In genomic region chr2:238744951-238745350, GRCh38 we compare ENCODE assay signal across 24 cellular contexts.
"Had no signal": no experiment of that assay in that cellular context is flagged by ENCODE, and none has a peak within 500 bp of the region (broad histone marks: within the 10 kb centered on the region; RNA-seq: fewer than 3 reads in every experiment).

No MANE protein-coding gene starts in this region.

- FAIRE-seq: colon, endothelial cell of umbilical vein, islet of Langerhans, keratinocyte had no signal

- H3K4me3 ChIP-seq: coronary artery, dorsolateral prefrontal cortex, esophagus squamous epithelium, gastrocnemius medialis, heart right ventricle, left lung, lower lobe of right lung, mucosa of descending colon had no signal

- H3K27ac ChIP-seq: coronary artery, dorsolateral prefrontal cortex, esophagus squamous epithelium, gastrocnemius medialis, heart right ventricle, left lung, lower lobe of right lung had no signal

- H3K4me1 ChIP-seq: esophagus squamous epithelium, gastrocnemius medialis, heart right ventricle, left lung, lower lobe of right lung had no signal

- H3K9me3 ChIP-seq: gastrocnemius medialis had no signal

- H3K36me3 ChIP-seq: esophagus squamous epithelium, gastrocnemius medialis, heart right ventricle, left lung, lower lobe of right lung had no signal

- DNase-seq: dermis blood vessel endothelial cell; dorsolateral prefrontal cortex; effector CD4-positive, alpha-beta T cell; effector memory CD4-positive, alpha-beta T cell; esophagus squamous epithelium; foreskin fibroblast; foreskin melanocyte; gastrocnemius medialis; glutamatergic neuron; heart right ventricle; hippocampal formation; left cardiac atrium; left lung; left ventricle myocardium superior; lower lobe of right lung; mammary epithelial cell; mesendoderm; mucosa of descending colon; naive B cell had no signal

- ATAC-seq: gastrocnemius medialis, heart right ventricle, left cardiac atrium, left lung, left ventricle myocardium superior, lower lobe of right lung, mucosa of descending colon had no signal
